Comparison of ENCODE assay signal across 1 cellular context in the genomic region with DNA sequence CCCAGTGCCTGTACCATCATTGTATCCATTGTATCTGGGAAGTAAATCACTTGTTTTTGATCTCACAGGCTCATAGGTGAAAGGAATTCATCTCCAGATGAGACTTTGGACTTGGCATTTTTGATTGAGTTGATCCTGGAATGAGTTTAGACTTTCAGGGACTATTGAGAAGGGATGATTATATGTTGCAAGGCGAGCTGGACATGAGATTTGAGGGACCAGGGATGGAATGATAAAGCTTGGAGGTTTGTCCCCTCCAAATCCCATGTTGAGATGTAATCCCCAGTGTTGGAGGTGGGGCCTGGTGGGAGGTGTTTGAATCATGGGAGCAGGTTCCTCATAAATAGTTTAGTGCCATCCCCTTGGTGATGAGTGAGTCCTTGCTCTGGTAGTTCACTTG. TPM values are rescaled to one million over a fixed set of nuclear protein-coding genes. Genes with fewer than 3 reads are reported as not detected.
"Had no signal": no experiment of that assay in that cellular context is flagged by ENCODE, and none has a peak within 500 bp of the region (broad histone marks: within the 10 kb centered on the region; RNA-seq: fewer than 3 reads in every experiment).

No MANE protein-coding gene starts in this region.

RNA-seq across cellular contexts. Expression of gene ZDHHC11B, which starts 10.4 kb away (rescaled TPM):
- total RNA-seq: GM12878 had no signal
